Comparison of ENCODE assay signal across 10 cellular contexts in the genomic region with DNA sequence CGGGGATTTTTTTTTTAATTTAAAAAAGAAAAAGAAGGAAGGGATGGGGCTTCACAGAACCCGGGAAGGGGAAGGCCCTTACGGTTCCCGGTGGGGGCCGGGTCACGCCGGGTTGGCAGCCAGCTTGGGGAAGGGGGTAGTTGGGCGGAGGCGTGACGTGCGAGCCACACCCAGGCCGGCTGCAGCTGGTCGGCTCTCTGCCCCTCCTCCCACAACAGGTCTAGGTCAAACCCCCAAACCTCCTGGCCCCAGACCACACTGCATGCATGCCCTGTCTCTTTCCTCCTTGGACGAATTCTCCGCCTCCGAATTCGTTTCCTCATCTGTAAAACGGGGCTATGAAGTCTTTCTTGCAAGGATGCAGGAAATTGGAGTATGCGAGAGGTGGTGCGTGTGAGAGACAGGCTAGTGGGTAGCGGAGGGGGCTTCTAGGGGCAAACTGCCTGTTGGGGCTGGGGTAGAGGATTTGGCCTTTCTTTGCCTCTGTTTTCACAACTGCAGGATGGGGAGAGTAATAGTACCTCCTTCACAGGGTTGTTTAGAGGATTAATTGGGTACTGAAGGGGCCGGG. TPM values are rescaled to one million over a fixed set of nuclear protein-coding genes. Genes with fewer than 3 reads are reported as not detected.
DNase-seq lines count a peak whose midpoint lies in the region; ATAC-seq and TF ChIP-seq lines count a peak whose summit lies in the region.
"Had no signal": no experiment of that assay in that cellular context is flagged by ENCODE, and none has a peak within 500 bp of the region (broad histone marks: within the 10 kb centered on the region; RNA-seq: fewer than 3 reads in every experiment).

No MANE protein-coding gene starts in this region.

- BruUV-seq in OCI-LY7 (replicated peaks; lab: Mats Ljungman, UMichigan) = no TSS peak

- ATAC-seq in activated CD8-positive, alpha-beta T cell treated with anti-CD3 and anti-CD28 coated beads, Interleukin-2, amount 10 ng/mL, durations not matched to agents 7 days and 5 days = no peak

- H3K4me2 ChIP-seq in MM.1S (ENCODE audit: low read depth, low read length) = peak overlapping the region; percentile 78; the same call in 1 of the 2 replicates
- no peak overlapping the region for H3K4me2 ChIP-seq in OCI-LY7 (ENCODE audit: low read length)

- H3K27ac Mint-ChIP-seq in glutamatergic neuron (ENCODE audit: unreplicated experiment) (no peak overlapping the region), nephron progenitor cell (no peak overlapping the region)
- no peak overlapping the region for H3K27ac Mint-ChIP-seq in activated CD8-positive, alpha-beta T cell treated with anti-CD3 and anti-CD28 coated beads, Interleukin-2, amount 10 ng/mL, durations not matched to agents 7 days and 5 days
- no peak overlapping the region for H3K27ac Mint-ChIP-seq in activated naive CD4-positive, alpha-beta T cell treated with anti-CD3 and anti-CD28 coated beads, Interleukin-2, amount 10 ng/mL, durations not matched to agents 7 days and 5 days
- H3K27ac Mint-ChIP-seq: activated CD4-positive, alpha-beta memory T cell treated with anti-CD3 and anti-CD28 coated beads, Interleukin-2, amount 10 ng/mL, durations not matched to agents 7 days and 5 days had no signal

- H3K36me3 Mint-ChIP-seq in glutamatergic neuron (ENCODE audit: unreplicated experiment) (peaks cover 7% of the 10 kb centered on the region), nephron progenitor cell (ENCODE audit: low read depth) (no peaks in the 10 kb centered on the region)
- H3K36me3 Mint-ChIP-seq in activated CD8-positive, alpha-beta T cell treated with anti-CD3 and anti-CD28 coated beads, Interleukin-2, amount 10 ng/mL, durations not matched to agents 7 days and 5 days (ENCODE audit: low read depth) = no peaks in the 10 kb centered on the region
- peaks cover 5% of the 10 kb centered on the region for H3K36me3 Mint-ChIP-seq in activated naive CD4-positive, alpha-beta T cell treated with anti-CD3 and anti-CD28 coated beads, Interleukin-2, amount 10 ng/mL, durations not matched to agents 7 days and 5 days

- H3K4me3 Mint-ChIP-seq in glutamatergic neuron (ENCODE audit: unreplicated experiment) = peak overlapping the region; percentile 50
- H3K4me3 Mint-ChIP-seq in nephron progenitor cell = peak overlapping the region; percentile 62
- no peak overlapping the region for H3K4me3 Mint-ChIP-seq in activated CD8-positive, alpha-beta T cell treated with anti-CD3 and anti-CD28 coated beads, Interleukin-2, amount 10 ng/mL, durations not matched to agents 7 days and 5 days
- no peak overlapping the region for H3K4me3 Mint-ChIP-seq in activated naive CD4-positive, alpha-beta T cell treated with anti-CD3 and anti-CD28 coated beads, Interleukin-2, amount 10 ng/mL, durations not matched to agents 7 days and 5 days

- H3F3A ChIP-seq in MM.1S (ENCODE audit: insufficient read depth, low read length) = no peaks in the 10 kb centered on the region

- DNase-seq in ELF-1 (ENCODE audit: low read depth, low spot score) = peak; percentile 37
- no peak for DNase-seq in MM.1S
- no peak for DNase-seq in glutamatergic neuron
- DNase-seq in nephron progenitor cell = no peak
- DNase-seq in activated CD8-positive, alpha-beta T cell treated with anti-CD3 and anti-CD28 coated beads, Interleukin-2, amount 10 ng/mL, durations not matched to agents 7 days and 5 days = no peak
- no peak for DNase-seq in OCI-LY7 (ENCODE audit: low spot score)
- no peak for DNase-seq in SJCRH30
- DNase-seq in activated naive CD4-positive, alpha-beta T cell treated with anti-CD3 and anti-CD28 coated beads, Interleukin-2, amount 10 ng/mL, durations not matched to agents 7 days and 5 days = no peak
- DNase-seq: activated CD4-positive, alpha-beta memory T cell treated with anti-CD3 and anti-CD28 coated beads, Interleukin-2, amount 10 ng/mL, durations not matched to agents 7 days and 5 days had no signal

- no peaks in the 10 kb centered on the region for H3K9me3 ChIP-seq in MM.1S (replicated peaks; ENCODE audit: insufficient read depth, low read length)
- no peaks in the 10 kb centered on the region for H3K9me3 ChIP-seq in OCI-LY7 (ENCODE audit: low read length)
- peaks cover 9% of the 10 kb centered on the region; the same call in 1 of the 2 replicates for H3K9me3 ChIP-seq in SJCRH30 (replicated peaks)

- H3K9ac ChIP-seq in MM.1S (ENCODE audit: low read length) = no peak overlapping the region

- H2AFZ ChIP-seq in MM.1S (ENCODE audit: low read length) (no peak overlapping the region), OCI-LY7 (ENCODE audit: low read length) (no peak overlapping the region)

- H3K4me1 Mint-ChIP-seq in glutamatergic neuron (ENCODE audit: low read depth, unreplicated experiment) (no peaks in the 10 kb centered on the region), nephron progenitor cell (peaks cover 19% of the 10 kb centered on the region)
- peaks cover 19% of the 10 kb centered on the region for H3K4me1 Mint-ChIP-seq in activated CD8-positive, alpha-beta T cell treated with anti-CD3 and anti-CD28 coated beads, Interleukin-2, amount 10 ng/mL, durations not matched to agents 7 days and 5 days (ENCODE audit: low read depth)
- peaks cover 19% of the 10 kb centered on the region for H3K4me1 Mint-ChIP-seq in activated naive CD4-positive, alpha-beta T cell treated with anti-CD3 and anti-CD28 coated beads, Interleukin-2, amount 10 ng/mL, durations not matched to agents 7 days and 5 days

- peaks cover 23% of the 10 kb centered on the region for H3K27me3 Mint-ChIP-seq in glutamatergic neuron (ENCODE audit: unreplicated experiment)
- peaks cover 66% of the 10 kb centered on the region for H3K27me3 Mint-ChIP-seq in nephron progenitor cell (ENCODE audit: low read depth, poor library complexity)
- peaks cover 42% of the 10 kb centered on the region for H3K27me3 Mint-ChIP-seq in activated CD8-positive, alpha-beta T cell treated with anti-CD3 and anti-CD28 coated beads, Interleukin-2, amount 10 ng/mL, durations not matched to agents 7 days and 5 days (ENCODE audit: low read depth)
- peaks cover 80% of the 10 kb centered on the region for H3K27me3 Mint-ChIP-seq in activated naive CD4-positive, alpha-beta T cell treated with anti-CD3 and anti-CD28 coated beads, Interleukin-2, amount 10 ng/mL, durations not matched to agents 7 days and 5 days

- H3K27me3 ChIP-seq in MM.1S (replicated peaks; ENCODE audit: insufficient read depth, low read length) (peaks cover 86% of the 10 kb centered on the region), SJCRH30 (peaks cover 11% of the 10 kb centered on the region; the same call in 1 of the 2 replicates)

- H3K9me2 ChIP-seq in MM.1S (replicated peaks; ENCODE audit: insufficient read depth, low read length) (no peaks in the 10 kb centered on the region), OCI-LY7 (ENCODE audit: insufficient read depth, low read length) (no peaks in the 10 kb centered on the region)

- H3K79me2 ChIP-seq in MM.1S (ENCODE audit: low read length) (no peaks in the 10 kb centered on the region), OCI-LY7 (ENCODE audit: insufficient read depth, low read depth, low read length) (no peaks in the 10 kb centered on the region)

- H3K4me1 ChIP-seq in MM.1S (ENCODE audit: low read length) (peaks cover 7% of the 10 kb centered on the region; the same call in 1 of the 2 replicates), OCI-LY7 (ENCODE audit: insufficient read depth, low read length, poor library complexity, severe bottlenecking) (no peaks in the 10 kb centered on the region), SJCRH30 (no peaks in the 10 kb centered on the region)

- H3K36me3 ChIP-seq in MM.1S (replicated peaks; ENCODE audit: insufficient read depth, low read length) = no peaks in the 10 kb centered on the region
- H3K36me3 ChIP-seq in OCI-LY7 (ENCODE audit: insufficient read depth, low read length) = no peaks in the 10 kb centered on the region
- no peaks in the 10 kb centered on the region for H3K36me3 ChIP-seq in SJCRH30

- peaks cover 12% of the 10 kb centered on the region for H3K9me3 Mint-ChIP-seq in glutamatergic neuron (ENCODE audit: unreplicated experiment)
- peaks cover 6% of the 10 kb centered on the region for H3K9me3 Mint-ChIP-seq in nephron progenitor cell
- no peaks in the 10 kb centered on the region for H3K9me3 Mint-ChIP-seq in activated CD8-positive, alpha-beta T cell treated with anti-CD3 and anti-CD28 coated beads, Interleukin-2, amount 10 ng/mL, durations not matched to agents 7 days and 5 days (ENCODE audit: insufficient read depth)
- H3K9me3 Mint-ChIP-seq in activated naive CD4-positive, alpha-beta T cell treated with anti-CD3 and anti-CD28 coated beads, Interleukin-2, amount 10 ng/mL, durations not matched to agents 7 days and 5 days = no peaks in the 10 kb centered on the region
- H3K9me3 Mint-ChIP-seq: activated CD4-positive, alpha-beta memory T cell treated with anti-CD3 and anti-CD28 coated beads, Interleukin-2, amount 10 ng/mL, durations not matched to agents 7 days and 5 days had no signal

- no peak overlapping the region for H3K27ac ChIP-seq in MM.1S (ENCODE audit: low read length)
- no peak overlapping the region for H3K27ac ChIP-seq in OCI-LY7 (ENCODE audit: low read depth, low read length, poor library complexity, severe bottlenecking)
- no peak overlapping the region for H3K27ac ChIP-seq in SJCRH30

- H3K4me3 ChIP-seq in MM.1S (ENCODE audit: low read length) (0 out of 2 replicates have a peak overlapping the region, but pooled peaks have one; percentile 36), OCI-LY7 (ENCODE audit: low read depth, low read length, poor library complexity, severe bottlenecking) (no peak overlapping the region), SJCRH30 (no peak overlapping the region)

- POLR2A ChIA-PET in activated CD8-positive, alpha-beta T cell treated with anti-CD3 and anti-CD28 coated beads, Interleukin-2, amount 10 ng/mL, durations not matched to agents 7 days and 5 days (lab: Charles Lee) = no interaction called here
- POLR2A ChIA-PET in OCI-LY7 (lab: Charles Lee) = interaction anchor here (0.8 to 1.4 kb wide), 2 partner anchors 18 to 33 kb away, joined by 3 read pairs; no protein-coding TSS in a partner anchor

- intact Hi-C loops in OCI-LY7 (cut with micrococcal nuclease; ENCODE audit: unreplicated experiment) = no loop called here

- H4K20me1 ChIP-seq in MM.1S (ENCODE audit: insufficient read depth, low read length) = no peaks in the 10 kb centered on the region
- no peaks in the 10 kb centered on the region for H4K20me1 ChIP-seq in OCI-LY7 (ENCODE audit: insufficient read depth, low read length)

- CTCF ChIA-PET in activated CD8-positive, alpha-beta T cell treated with anti-CD3 and anti-CD28 coated beads, Interleukin-2, amount 10 ng/mL, durations not matched to agents 7 days and 5 days (lab: Charles Lee) = no interaction called here
- CTCF ChIA-PET in OCI-LY7 (lab: Charles Lee; ENCODE audit: unreplicated experiment) = no interaction called here
- CTCF ChIA-PET in activated naive CD4-positive, alpha-beta T cell treated with anti-CD3 and anti-CD28 coated beads, Interleukin-2, amount 10 ng/mL, durations not matched to agents 7 days and 5 days (lab: Charles Lee) = no interaction called here

- no peak for TF ChIP-seq CTCF in MM.1S (IDR thresholded peaks at IDR 0.05; ENCODE audit: low read length)
- TF ChIP-seq CTCF in glutamatergic neuron (IDR thresholded peaks at IDR 0.05; ENCODE audit: partially characterized antibody, unreplicated experiment) = no peak
- no peak for TF ChIP-seq CTCF in nephron progenitor cell (IDR thresholded peaks at IDR 0.05)
- TF ChIP-seq CTCF in OCI-LY7 (conservative IDR thresholded peaks at IDR 0.05; ENCODE audit: low read length) = no peak

RNA-seq across cellular contexts. Expression of gene HCK, which starts 0.8 kb away (rescaled TPM):
- 0.78 TPM for total RNA-seq in glutamatergic neuron (ENCODE audit: unreplicated experiment)
- not detected for total RNA-seq in activated CD8-positive, alpha-beta T cell treated with anti-CD3 and anti-CD28 coated beads, Interleukin-2, amount 10 ng/mL, durations not matched to agents 7 days and 5 days
- 0.19 TPM in 1 of 2 replicates, not detected in the other for total RNA-seq in OCI-LY7 (2014; rRNA removed; shearing (Covaris generic))
- 2.2 and 3.2 TPM in 2 replicates for total RNA-seq in OCI-LY7 (2022)
- not detected in 2 replicates for total RNA-seq in SJCRH30 (2014; rRNA removed; shearing (Covaris generic))
- total RNA-seq: osteocyte had no signal

RNA-seq across cellular contexts. Expression of gene CCM2L, which starts 42.6 kb away (rescaled TPM):
- total RNA-seq in glutamatergic neuron (ENCODE audit: unreplicated experiment) = 6.3 TPM
- total RNA-seq in activated CD8-positive, alpha-beta T cell treated with anti-CD3 and anti-CD28 coated beads, Interleukin-2, amount 10 ng/mL, durations not matched to agents 7 days and 5 days = not detected
- not detected in 2 replicates for total RNA-seq in OCI-LY7 (2014; rRNA removed; shearing (Covaris generic))
- total RNA-seq in OCI-LY7 (2022) = 0.92 and 1.4 TPM in 2 replicates
- 0.71 and 1.2 TPM in 2 replicates for total RNA-seq in SJCRH30 (2014; rRNA removed; shearing (Covaris generic))
- total RNA-seq: activated CD4-positive, alpha-beta memory T cell treated with anti-CD3 and anti-CD28 coated beads, Interleukin-2, amount 10 ng/mL, durations not matched to agents 7 days and 5 days; osteocyte had no signal

RNA-seq across cellular contexts. Expression of gene TM9SF4, which starts 56.6 kb away (rescaled TPM):
- total RNA-seq in glutamatergic neuron (ENCODE audit: unreplicated experiment) (106 TPM), OCI-LY7 (2022) (38.9 and 40.7 TPM in 2 replicates)
- total RNA-seq in activated CD8-positive, alpha-beta T cell treated with anti-CD3 and anti-CD28 coated beads, Interleukin-2, amount 10 ng/mL, durations not matched to agents 7 days and 5 days = 10 to 100 TPM; 29.8 to 30.4 TPM
- 16.6 and 20.8 TPM in 2 replicates for total RNA-seq in OCI-LY7 (2014; rRNA removed; shearing (Covaris generic))
- total RNA-seq in SJCRH30 (2014; rRNA removed; shearing (Covaris generic)) = 40.0 and 42.6 TPM in 2 replicates

Comparison
In these comparisons a context has a peak if more than half of its experiments do, and no peak if none do; other contexts are left out.
1. H3K4me3 Mint-ChIP-seq: peak in glutamatergic neuron (single experiment) and nephron progenitor cell (single experiment); none in activated CD8-positive, alpha-beta T cell treated with anti-CD3 and anti-CD28 coated beads, Interleukin-2, amount 10 ng/mL, durations not matched to agents 7 days and 5 days (single experiment) and activated naive CD4-positive, alpha-beta T cell treated with anti-CD3 and anti-CD28 coated beads, Interleukin-2, amount 10 ng/mL, durations not matched to agents 7 days and 5 days (single experiment).